In genomic region chr1:244837597-244838258, GRCh38 we compare ENCODE assay signal across 1 cellular context.
TF ChIP-seq lines count a peak whose summit lies in the region.

No MANE protein-coding gene starts in this region.

TF ChIP-seq in HepG2, 621 proteins besides CTCF, POLR2A, EP300 and RAD21:
- TF ChIP-seq HCFC1 (IDR thresholded peaks at IDR 0.05; ENCODE audit: low read depth, low read length) (no peak), SNAPC2 (CRISPR knock-in tag; IDR thresholded peaks at IDR 0.05) (no peak), ZNF260 (CRISPR knock-in tag; IDR thresholded peaks at IDR 0.05; ENCODE audit: borderline replicate concordance, low read depth) (no peak), RBM22 (optimal IDR thresholded peaks at IDR 0.05; ENCODE audit: low read length) (peak; percentile 57), POLR2AphosphoS5 (IDR thresholded peaks at IDR 0.05; ENCODE audit: low read depth, low read length) (peak; percentile 62), ZNF639 (CRISPR knock-in tag; conservative IDR thresholded peaks at IDR 0.05) (no peak), PAF1 (CRISPR knock-in tag; IDR thresholded peaks at IDR 0.05) (no peak; the same call in 1 of the 2 replicates), ZFY (CRISPR knock-in tag; IDR thresholded peaks at IDR 0.05) (no peak), CENPBD1 (CRISPR knock-in tag; IDR thresholded peaks at IDR 0.05; ENCODE audit: borderline replicate concordance, low read depth) (no peak), SAP130 (CRISPR knock-in tag; IDR thresholded peaks at IDR 0.05; ENCODE audit: low read depth) (peak; percentile 57; the same call in 1 of the 2 replicates), ZNF609 (CRISPR knock-in tag; IDR thresholded peaks at IDR 0.05; ENCODE audit: borderline replicate concordance) (no peak), ZFX (CRISPR knock-in tag; IDR thresholded peaks at IDR 0.05; ENCODE audit: low read depth) (peak; percentile 31; the same call in 1 of the 2 replicates), POLR2G (IDR thresholded peaks at IDR 0.05; ENCODE audit: low read depth, low read length) (peak; percentile 61), ATF1 (CRISPR knock-in tag; IDR thresholded peaks at IDR 0.05) (no peak), SMAD1 (CRISPR knock-in tag; IDR thresholded peaks at IDR 0.05; ENCODE audit: borderline replicate concordance, low read depth) (no peak), SMYD3 (CRISPR knock-in tag; IDR thresholded peaks at IDR 0.05) (0 out of 2 replicates have a peak, but pooled peaks have one; percentile 23)
- TF ChIP-seq, protein P1, sequence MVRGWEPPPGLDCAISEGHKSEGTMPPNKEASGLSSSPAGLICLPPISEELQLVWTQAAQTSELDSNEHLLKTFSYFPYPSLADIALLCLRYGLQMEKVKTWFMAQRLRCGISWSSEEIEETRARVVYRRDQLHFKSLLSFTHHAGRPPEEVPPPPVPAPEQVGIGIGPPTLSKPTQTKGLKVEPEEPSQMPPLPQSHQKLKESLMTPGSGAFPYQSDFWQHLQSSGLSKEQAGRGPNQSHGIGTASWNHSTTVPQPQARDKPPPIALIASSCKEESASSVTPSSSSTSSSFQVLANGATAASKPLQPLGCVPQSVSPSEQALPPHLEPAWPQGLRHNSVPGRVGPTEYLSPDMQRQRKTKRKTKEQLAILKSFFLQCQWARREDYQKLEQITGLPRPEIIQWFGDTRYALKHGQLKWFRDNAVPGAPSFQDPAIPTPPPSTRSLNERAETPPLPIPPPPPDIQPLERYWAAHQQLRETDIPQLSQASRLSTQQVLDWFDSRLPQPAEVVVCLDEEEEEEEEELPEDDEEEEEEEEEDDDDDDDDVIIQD (CRISPR knock-in tag; IDR thresholded peaks at IDR 0.05; ENCODE audit: low read depth), result 0 out of 2 replicates have a peak, but pooled peaks have one; percentile 38
- TF ChIP-seq, protein P2, sequence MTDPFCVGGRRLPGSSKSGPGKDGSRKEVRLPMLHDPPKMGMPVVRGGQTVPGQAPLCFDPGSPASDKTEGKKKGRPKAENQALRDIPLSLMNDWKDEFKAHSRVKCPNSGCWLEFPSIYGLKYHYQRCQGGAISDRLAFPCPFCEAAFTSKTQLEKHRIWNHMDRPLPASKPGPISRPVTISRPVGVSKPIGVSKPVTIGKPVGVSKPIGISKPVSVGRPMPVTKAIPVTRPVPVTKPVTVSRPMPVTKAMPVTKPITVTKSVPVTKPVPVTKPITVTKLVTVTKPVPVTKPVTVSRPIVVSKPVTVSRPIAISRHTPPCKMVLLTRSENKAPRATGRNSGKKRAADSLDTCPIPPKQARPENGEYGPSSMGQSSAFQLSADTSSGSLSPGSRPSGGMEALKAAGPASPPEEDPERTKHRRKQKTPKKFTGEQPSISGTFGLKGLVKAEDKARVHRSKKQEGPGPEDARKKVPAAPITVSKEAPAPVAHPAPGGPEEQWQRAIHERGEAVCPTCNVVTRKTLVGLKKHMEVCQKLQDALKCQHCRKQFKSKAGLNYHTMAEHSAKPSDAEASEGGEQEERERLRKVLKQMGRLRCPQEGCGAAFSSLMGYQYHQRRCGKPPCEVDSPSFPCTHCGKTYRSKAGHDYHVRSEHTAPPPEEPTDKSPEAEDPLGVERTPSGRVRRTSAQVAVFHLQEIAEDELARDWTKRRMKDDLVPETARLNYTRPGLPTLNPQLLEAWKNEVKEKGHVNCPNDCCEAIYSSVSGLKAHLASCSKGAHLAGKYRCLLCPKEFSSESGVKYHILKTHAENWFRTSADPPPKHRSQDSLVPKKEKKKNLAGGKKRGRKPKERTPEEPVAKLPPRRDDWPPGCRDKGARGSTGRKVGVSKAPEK (CRISPR knock-in tag; IDR thresholded peaks at IDR 0.05; ENCODE audit: borderline replicate concordance), result no peak
- TF ChIP-seq, protein P3, sequence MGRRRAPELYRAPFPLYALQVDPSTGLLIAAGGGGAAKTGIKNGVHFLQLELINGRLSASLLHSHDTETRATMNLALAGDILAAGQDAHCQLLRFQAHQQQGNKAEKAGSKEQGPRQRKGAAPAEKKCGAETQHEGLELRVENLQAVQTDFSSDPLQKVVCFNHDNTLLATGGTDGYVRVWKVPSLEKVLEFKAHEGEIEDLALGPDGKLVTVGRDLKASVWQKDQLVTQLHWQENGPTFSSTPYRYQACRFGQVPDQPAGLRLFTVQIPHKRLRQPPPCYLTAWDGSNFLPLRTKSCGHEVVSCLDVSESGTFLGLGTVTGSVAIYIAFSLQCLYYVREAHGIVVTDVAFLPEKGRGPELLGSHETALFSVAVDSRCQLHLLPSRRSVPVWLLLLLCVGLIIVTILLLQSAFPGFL (CRISPR knock-in tag; IDR thresholded peaks at IDR 0.05), result no peak
